Comparison of ENCODE assay signal across 8 cellular contexts in the genomic region with DNA sequence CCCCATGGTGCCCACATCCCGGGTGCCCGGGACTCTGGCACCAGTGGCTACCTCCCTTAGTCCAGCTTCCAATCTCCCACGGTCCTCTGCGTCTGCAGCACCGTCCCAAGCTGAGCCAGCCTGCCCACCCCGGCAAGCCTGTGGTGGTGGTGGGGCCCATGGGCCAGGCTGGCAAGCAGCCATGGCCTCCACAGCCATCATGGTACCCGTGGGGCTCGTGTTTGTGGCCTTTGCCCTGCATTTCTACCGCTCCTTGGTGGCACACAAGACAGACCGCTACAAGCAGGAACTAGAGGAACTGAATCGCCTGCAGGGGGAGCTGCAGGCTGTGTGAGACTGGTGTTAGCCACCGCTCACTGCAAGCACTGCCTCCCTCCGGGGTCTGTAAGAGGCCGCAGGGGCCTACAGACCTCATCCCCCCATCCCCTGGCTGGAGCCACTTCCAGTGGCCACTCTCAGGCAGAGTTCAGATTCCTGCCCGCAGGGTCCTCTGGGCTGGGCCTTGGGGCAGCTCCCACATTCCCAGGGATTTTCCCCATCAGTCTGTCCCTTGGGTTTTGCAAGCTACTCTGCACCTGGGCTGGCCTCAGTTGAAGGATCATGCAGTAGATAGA. TPM values are rescaled to one million over a fixed set of nuclear protein-coding genes. Genes with fewer than 3 reads are reported as not detected.
DNase-seq lines count a peak whose midpoint lies in the region; ATAC-seq, FAIRE-seq and TF ChIP-seq lines count a peak whose summit lies in the region.

No MANE protein-coding gene starts in this region.

- no peak overlapping the region for H2BK15ac ChIP-seq in H1 (ENCODE audit: low read length)

- H3K27ac ChIP-seq in H1 (ENCODE audit: low read depth, low read length): no peak overlapping the region
- H3K27ac ChIP-seq in suprapubic skin: no peak overlapping the region

- intact Hi-C loops in CD14-positive monocyte (cut with micrococcal nuclease): loop anchor here in 1 of 2 donors (10.0 kb wide), 1 partner anchor 141 kb away; a partner anchor contains a TSS

- H3K27ac Mint-ChIP-seq in CD14-positive monocyte: peak overlapping the region in 1 of 7 donors; percentile 2
- no peak overlapping the region for H3K27ac Mint-ChIP-seq in activated CD8-positive, alpha-beta T cell treated with anti-CD3 and anti-CD28 coated beads, Interleukin-2, amount 10 ng/mL, durations not matched to agents 7 days and 5 days
- peak overlapping the region in 1 of 10 donors; percentile 44 for H3K27ac Mint-ChIP-seq in naive thymus-derived CD8-positive, alpha-beta T cell

- H2AFZ ChIP-seq in H1 (ENCODE audit: low read length): no peak overlapping the region

- no peak overlapping the region; the same call in 1 of the 2 replicates for H4K8ac ChIP-seq in H1 (ENCODE audit: extremely low read depth, insufficient read depth, low read length)

- TF ChIP-seq CTCF in CD14-positive monocyte (IDR thresholded peaks at IDR 0.05) (peak; percentile 74), HFF-Myc (IDR thresholded peaks at IDR 0.05; ENCODE audit: low read depth, low read length, missing control alignments) (peak; percentile 88), H1 (IDR thresholded peaks at IDR 0.05; ENCODE audit: control extremely low read depth in 1 of 3, insufficient read depth in 1 of 3, low read depth in 1 of 3, low read length in 3 of 3) (peak; percentile 87 to 97 (median 96)), suprapubic skin (IDR thresholded peaks at IDR 0.05) (peak; percentile 50 to 64)

- no peaks in the 10 kb centered on the region; the same call in 1 of the 2 replicates for H3K79me1 ChIP-seq in H1 (ENCODE audit: low read depth, low read length)

- peaks cover 11% of the 10 kb centered on the region for H3K23me2 ChIP-seq in H1 (ENCODE audit: low read depth, low read length)

- ATAC-seq in activated CD8-positive, alpha-beta T cell treated with anti-CD3 and anti-CD28 coated beads, Interleukin-2, amount 10 ng/mL, durations not matched to agents 7 days and 5 days: no peak
- peak in 1 of 2 donors; percentile 15 for ATAC-seq in naive thymus-derived CD8-positive, alpha-beta T cell
- ATAC-seq in HG03039 (IDR thresholded peaks at IDR 0.05; ENCODE audit: unreplicated experiment): no peak

- H3K27me3 ChIP-seq in H1 (replicated peaks in 1 of 4; ENCODE audit: control insufficient read depth in 3 of 4, extremely low read depth in 1 of 4, insufficient read depth in 3 of 4, low read length in 3 of 4) (no peaks in the 10 kb centered on the region), suprapubic skin (no peaks in the 10 kb centered on the region)

- WGBS in H1 (ENCODE audit: extremely low coverage in 1 of 2, insufficient coverage in 1 of 2, insufficient read length in 1 of 2, insufficient replicate concordance in 2 of 2, low coverage in 1 of 2, low lambda C conversion rate in 2 of 2, missing lambda C conversion rate in 1 of 2), 2 experiments: 42% methylated on average over 15 of the region's 15 CpGs; no CpG with 5 or more reads in 1 of the 2 experiments
- 49% methylated on average over 10 of the region's 15 CpGs for WGBS in suprapubic skin

- no peaks in the 10 kb centered on the region for H3K9me3 Mint-ChIP-seq in CD14-positive monocyte
- no peaks in the 10 kb centered on the region for H3K9me3 Mint-ChIP-seq in activated CD8-positive, alpha-beta T cell treated with anti-CD3 and anti-CD28 coated beads, Interleukin-2, amount 10 ng/mL, durations not matched to agents 7 days and 5 days (ENCODE audit: insufficient read depth)
- no peaks in the 10 kb centered on the region for H3K9me3 Mint-ChIP-seq in naive thymus-derived CD8-positive, alpha-beta T cell

- H3K4me3 Mint-ChIP-seq in CD14-positive monocyte: peak overlapping the region in 1 of 2 donors; percentile 52
- no peak overlapping the region for H3K4me3 Mint-ChIP-seq in activated CD8-positive, alpha-beta T cell treated with anti-CD3 and anti-CD28 coated beads, Interleukin-2, amount 10 ng/mL, durations not matched to agents 7 days and 5 days
- peak overlapping the region in 1 of 10 donors; percentile 7 for H3K4me3 Mint-ChIP-seq in naive thymus-derived CD8-positive, alpha-beta T cell

- H2BK12ac ChIP-seq in H1 (ENCODE audit: low read depth, low read length): peak overlapping the region; percentile 64; the same call in 1 of the 2 replicates

- POLR2A ChIA-PET in activated CD8-positive, alpha-beta T cell treated with anti-CD3 and anti-CD28 coated beads, Interleukin-2, amount 10 ng/mL, durations not matched to agents 7 days and 5 days (lab: Charles Lee): interaction anchor here (0.8 to 1.7 kb wide), 3 partner anchors 120 to 227 kb away, joined by 3 to 5 read pairs (median 4); a partner anchor contains a TSS
- POLR2A ChIA-PET in H1 (lab: Charles Lee; ENCODE audit: partially characterized antibody): interaction anchor here (0.6 to 3.3 kb wide), 23 partner anchors 9 to 920 kb away, joined by 3 to 26 read pairs (median 4); a partner anchor contains a TSS
- POLR2A ChIA-PET in naive thymus-derived CD8-positive, alpha-beta T cell (lab: Charles Lee): interaction anchor here (0.5 to 2.9 kb wide), 5 partner anchors 11 to 490 kb away, joined by 3 to 10 read pairs (median 3); a partner anchor contains a TSS

- H3K4me3 ChIP-seq in HFF-Myc (replicated peaks; ENCODE audit: low read depth, low read length) (no peak overlapping the region), H1 (ENCODE audit: extremely low read depth in 1 of 4, insufficient read depth in 2 of 4, low read depth in 3 of 4, low read length in 4 of 4) (no peak overlapping the region), suprapubic skin (no peak overlapping the region)

- no peak overlapping the region for H3K4ac ChIP-seq in H1 (replicated peaks; ENCODE audit: insufficient read length, low read depth, low read length)

- H3K18ac ChIP-seq in H1 (ENCODE audit: extremely low read depth, low read length): 0 out of 2 replicates have a peak overlapping the region, but pooled peaks have one; percentile 13

- no peak overlapping the region for H2BK20ac ChIP-seq in H1 (ENCODE audit: low read length)

- H3K56ac ChIP-seq in H1 (replicated peaks; ENCODE audit: insufficient read length, low read depth, low read length): no peak overlapping the region

- TF ChIP-seq RAD21 in H1 (IDR thresholded peaks at IDR 0.05 in 1 of 2, conservative IDR thresholded peaks at IDR 0.05 in 1 of 2; ENCODE audit: low read depth in 2 of 2, low read length in 2 of 2): peak; percentile 65 to 77

- peaks cover 2 to 19% of the 10 kb centered on the region in 2 donors for H3K36me3 Mint-ChIP-seq in CD14-positive monocyte
- peaks cover 14% of the 10 kb centered on the region for H3K36me3 Mint-ChIP-seq in activated CD8-positive, alpha-beta T cell treated with anti-CD3 and anti-CD28 coated beads, Interleukin-2, amount 10 ng/mL, durations not matched to agents 7 days and 5 days (ENCODE audit: low read depth)
- no peaks in the 10 kb centered on the region for H3K36me3 Mint-ChIP-seq in naive thymus-derived CD8-positive, alpha-beta T cell

- H3K36me3 ChIP-seq in H1 (ENCODE audit: control insufficient read depth in 2 of 4, insufficient read depth in 4 of 4, low read length in 3 of 4) (no peaks in the 10 kb centered on the region), suprapubic skin (no peaks in the 10 kb centered on the region)

- peaks cover 0 to 19% (median 11%) of the 10 kb centered on the region in 4 experiments; a peak in 5 of 7 replicates for H3K4me1 ChIP-seq in H1 (replicated peaks in 1 of 4; ENCODE audit: control insufficient read depth in 3 of 4, insufficient read depth in 4 of 4, low read length in 3 of 4)
- peaks cover 55% of the 10 kb centered on the region for H3K4me1 ChIP-seq in suprapubic skin

- H2BK120ac ChIP-seq in H1 (replicated peaks; ENCODE audit: low read depth, low read length): no peak overlapping the region

- DNase-seq in CD14-positive monocyte (ENCODE audit: low spot score) (no peak), HFF-Myc (ENCODE audit: extremely low read depth, low read depth) (peak; percentile 45), NCI-H82 treated with DMSO at 0.1 percent for 48 hours (lab: John Stamatoyannopoulos, UW; ENCODE audit: unreplicated experiment) (peak; percentile 49), H1 (ENCODE audit: low read depth in 1 of 2, low spot score in 2 of 2) (peak; percentile 86 to 87), suprapubic skin (ENCODE audit: low spot score in 2 of 2) (peak in 1 of 2 donors; percentile 76)
- DNase-seq in activated CD8-positive, alpha-beta T cell treated with anti-CD3 and anti-CD28 coated beads, Interleukin-2, amount 10 ng/mL, durations not matched to agents 7 days and 5 days: peak; percentile 79
- peak; percentile 43 to 75 (median 53) for DNase-seq in naive thymus-derived CD8-positive, alpha-beta T cell

- H3K4me2 ChIP-seq in H1 (ENCODE audit: insufficient read depth in 1 of 2, low read depth in 2 of 2, low read length in 2 of 2): 0 out of 4 replicates have a peak overlapping the region, but pooled peaks of 1 of the 2 experiments have one; percentile 10

- no peak overlapping the region for H3K9ac ChIP-seq in H1 (replicated peaks in 1 of 4; ENCODE audit: extremely low read depth in 1 of 4, low read depth in 3 of 4, low read length in 3 of 4)

- TF ChIP-seq POLR2A in H1 (IDR thresholded peaks at IDR 0.05; ENCODE audit: control extremely low read depth in 1 of 2, low read depth in 2 of 2, low read length in 2 of 2) (no peak), suprapubic skin (IDR thresholded peaks at IDR 0.05) (no peak)

- H3K27me3 Mint-ChIP-seq in CD14-positive monocyte (ENCODE audit: low read depth in 3 of 3): peaks cover 0 to 3% (median 0%) of the 10 kb centered on the region in 3 donors
- no peaks in the 10 kb centered on the region for H3K27me3 Mint-ChIP-seq in activated CD8-positive, alpha-beta T cell treated with anti-CD3 and anti-CD28 coated beads, Interleukin-2, amount 10 ng/mL, durations not matched to agents 7 days and 5 days (ENCODE audit: low read depth)
- peaks cover 0 to 2% (median 0%) of the 10 kb centered on the region in 5 donors for H3K27me3 Mint-ChIP-seq in naive thymus-derived CD8-positive, alpha-beta T cell

- H3K79me2 ChIP-seq in H1 (ENCODE audit: control insufficient read depth in 1 of 2, insufficient read depth in 2 of 2, low read length in 2 of 2): peaks cover 0 to 3% of the 10 kb centered on the region in 2 experiments; a peak in 2 of 4 replicates

- no peak overlapping the region for H4K91ac ChIP-seq in H1 (replicated peaks; ENCODE audit: insufficient read length, low read length)

- no peak overlapping the region for H4K5ac ChIP-seq in H1 (ENCODE audit: insufficient read length, low read depth, low read length)

- H2AK5ac ChIP-seq in H1 (ENCODE audit: low read depth, low read length): no peak overlapping the region

- peaks cover 24% of the 10 kb centered on the region for H3K4me1 Mint-ChIP-seq in CD14-positive monocyte
- peaks cover 40% of the 10 kb centered on the region for H3K4me1 Mint-ChIP-seq in activated CD8-positive, alpha-beta T cell treated with anti-CD3 and anti-CD28 coated beads, Interleukin-2, amount 10 ng/mL, durations not matched to agents 7 days and 5 days (ENCODE audit: low read depth)
- H3K4me1 Mint-ChIP-seq in naive thymus-derived CD8-positive, alpha-beta T cell: peaks cover 14 to 38% (median 30%) of the 10 kb centered on the region in 4 donors

- TF ChIP-seq EP300 in H1 (IDR thresholded peaks at IDR 0.05; ENCODE audit: borderline replicate concordance in 1 of 2, low read depth in 2 of 2, low read length in 2 of 2) (no peak; a peak in 1 of 3 replicates), suprapubic skin (IDR thresholded peaks at IDR 0.05) (no peak)

- H3K14ac ChIP-seq in H1 (ENCODE audit: insufficient read length): no peak overlapping the region

- no peak overlapping the region for H3K23ac ChIP-seq in H1 (ENCODE audit: insufficient read length)

- CTCF ChIA-PET in activated CD8-positive, alpha-beta T cell treated with anti-CD3 and anti-CD28 coated beads, Interleukin-2, amount 10 ng/mL, durations not matched to agents 7 days and 5 days (lab: Charles Lee): interaction anchor here (0.7 to 7.1 kb wide), 17 partner anchors 13 to 348 kb away, joined by 3 to 95 read pairs (median 4); a partner anchor contains a TSS
- CTCF ChIA-PET in H1 (lab: Charles Lee; ENCODE audit: partially characterized antibody): interaction anchor here (0.6 to 4.1 kb wide), 35 partner anchors 8 to 915 kb away, joined by 3 to 39 read pairs (median 4); a partner anchor contains a TSS

- peak; percentile 19 for FAIRE-seq in H1 (lab: Jason Lieb, UNC)

- H2BK5ac ChIP-seq in H1 (ENCODE audit: low read depth, low read length): no peak overlapping the region

- H4K20me1 ChIP-seq in H1 (replicated peaks in 1 of 2; ENCODE audit: control insufficient read depth in 1 of 2, insufficient read depth in 2 of 2, low read length in 2 of 2): peaks cover 3 to 11% of the 10 kb centered on the region in 2 experiments

- H3K9me3 ChIP-seq in H1 (ENCODE audit: insufficient read depth in 2 of 2, low read depth in 1 of 2, low read length in 1 of 2): no peaks in the 10 kb centered on the region
- no peaks in the 10 kb centered on the region for H3K9me3 ChIP-seq in suprapubic skin

RNA-seq across cellular contexts. Expression of a gene that starts 3.9 kb away (rescaled TPM):
- 1 to 10 TPM in 1 of 2 donors, under 1 TPM in 1; 0.16 to 1.3 TPM for polyA plus RNA-seq in CD14-positive monocyte
- 10 to 100 TPM; 25.6 to 28.4 TPM for total RNA-seq in activated CD8-positive, alpha-beta T cell treated with anti-CD3 and anti-CD28 coated beads, Interleukin-2, amount 10 ng/mL, durations not matched to agents 7 days and 5 days
- 29.0 and 29.6 TPM in 2 replicates for total RNA-seq in H1 (2021; fragmentation: NEBNext Ultra II Directional; extraction: Animal tissue kit (Norgen Biotek cat#: 25700))
- polyA plus RNA-seq in H1 (2011; rRNA removed): 4.8 and 8.3 TPM in 2 replicates
- 3.2 TPM for polyA plus RNA-seq in H1 (2011; cell fraction: cytosol; rRNA removed)
- polyA plus RNA-seq in H1 (2011; cell fraction: nucleus; rRNA removed): 20.7 TPM
- 23.3 to 31.8 TPM (median 27.5 TPM) in 4 replicates for polyA plus RNA-seq in H1 (2012, experiment 1 of 2)
- polyA plus RNA-seq in H1 (2012, experiment 2 of 2): 13.9 TPM
- polyA plus RNA-seq in H1 (2013, experiment 1 of 2): 18.4 TPM
- polyA plus RNA-seq in H1 (2013, experiment 2 of 2): 18.0 TPM
- polyA minus RNA-seq in H1 (2011; rRNA and poly(A)+ RNA removed): 3.2 and 4.1 TPM in 2 replicates
- 8.7 TPM for polyA minus RNA-seq in H1 (2011; cell fraction: cytosol; rRNA and poly(A)+ RNA removed)
- 9.1 TPM for polyA minus RNA-seq in H1 (2011; cell fraction: nucleus; rRNA and poly(A)+ RNA removed)
- 10 to 100 TPM; 39.5 to 44.3 TPM for total RNA-seq in naive thymus-derived CD8-positive, alpha-beta T cell
- polyA plus RNA-seq in naive thymus-derived CD8-positive, alpha-beta T cell: 1 to 10 TPM in 1 of 3 donors, under 1 TPM in 2; 0.35 to 2.0 (median 0.77) TPM
- 10 to 100 TPM; 12.5 to 14.7 (median 13.7) TPM for total RNA-seq in suprapubic skin

RNA-seq across cellular contexts. Expression of a gene that starts 4.8 kb away (rescaled TPM):
- polyA plus RNA-seq in CD14-positive monocyte (10 to 100 TPM; 76.8 to 80.3 TPM), H1 (2011; rRNA removed) (24.5 and 26.8 TPM in 2 replicates)
- 10 to 100 TPM; 21.4 to 23.1 TPM for total RNA-seq in activated CD8-positive, alpha-beta T cell treated with anti-CD3 and anti-CD28 coated beads, Interleukin-2, amount 10 ng/mL, durations not matched to agents 7 days and 5 days
- total RNA-seq in H1 (2021; fragmentation: NEBNext Ultra II Directional; extraction: Animal tissue kit (Norgen Biotek cat#: 25700)): 8.7 and 10.0 TPM in 2 replicates
- 15.8 TPM for polyA plus RNA-seq in H1 (2011; cell fraction: cytosol; rRNA removed)
- polyA plus RNA-seq in H1 (2011; cell fraction: nucleus; rRNA removed): 15.7 TPM
- polyA plus RNA-seq in H1 (2012, experiment 1 of 2): 6.0 to 11.3 TPM (median 9.0 TPM) in 4 replicates
- polyA plus RNA-seq in H1 (2012, experiment 2 of 2): 10.6 TPM
- 10.8 TPM for polyA plus RNA-seq in H1 (2013, experiment 1 of 2)
- 13.1 TPM for polyA plus RNA-seq in H1 (2013, experiment 2 of 2)
- polyA minus RNA-seq in H1 (2011; rRNA and poly(A)+ RNA removed): 11.8 and 13.4 TPM in 2 replicates
- 6.5 TPM for polyA minus RNA-seq in H1 (2011; cell fraction: cytosol; rRNA and poly(A)+ RNA removed)
- polyA minus RNA-seq in H1 (2011; cell fraction: nucleus; rRNA and poly(A)+ RNA removed): 8.5 TPM
- 10 to 100 TPM; 18.6 to 20.8 TPM for total RNA-seq in naive thymus-derived CD8-positive, alpha-beta T cell
- 10 to 100 TPM; 15.2 to 16.0 (median 15.5) TPM for polyA plus RNA-seq in naive thymus-derived CD8-positive, alpha-beta T cell
- total RNA-seq in suprapubic skin: 10 to 100 TPM; 25.7 to 41.0 (median 32.7) TPM

RNA-seq across cellular contexts. Expression of a gene that starts 30.2 kb away (rescaled TPM):
- polyA plus RNA-seq in CD14-positive monocyte (under 1 TPM in 1 of 2 donors, not detected in 1; 0.14 TPM), H1 (2011; rRNA removed) (47.2 and 77.3 TPM in 2 replicates)
- 10 to 100 TPM; 22.7 to 23.1 TPM for total RNA-seq in activated CD8-positive, alpha-beta T cell treated with anti-CD3 and anti-CD28 coated beads, Interleukin-2, amount 10 ng/mL, durations not matched to agents 7 days and 5 days
- total RNA-seq in H1 (2021; fragmentation: NEBNext Ultra II Directional; extraction: Animal tissue kit (Norgen Biotek cat#: 25700)): 72.2 and 74.8 TPM in 2 replicates
- polyA plus RNA-seq in H1 (2011; cell fraction: cytosol; rRNA removed): 36.7 TPM
- polyA plus RNA-seq in H1 (2011; cell fraction: nucleus; rRNA removed): 70.9 TPM
- polyA plus RNA-seq in H1 (2012, experiment 1 of 2): 35.8 to 54.6 TPM (median 48.7 TPM) in 4 replicates
- 41.4 TPM for polyA plus RNA-seq in H1 (2012, experiment 2 of 2)
- 42.8 TPM for polyA plus RNA-seq in H1 (2013, experiment 1 of 2)
- polyA plus RNA-seq in H1 (2013, experiment 2 of 2): 45.1 TPM
- polyA minus RNA-seq in H1 (2011; rRNA and poly(A)+ RNA removed): 9.9 and 13.9 TPM in 2 replicates
- polyA minus RNA-seq in H1 (2011; cell fraction: cytosol; rRNA and poly(A)+ RNA removed): 46.6 TPM
- 25.4 TPM for polyA minus RNA-seq in H1 (2011; cell fraction: nucleus; rRNA and poly(A)+ RNA removed)
- total RNA-seq in naive thymus-derived CD8-positive, alpha-beta T cell: 10 to 100 TPM; 13.1 to 16.8 TPM
- under 1 TPM; 0.06 to 0.29 (median 0.16) TPM for polyA plus RNA-seq in naive thymus-derived CD8-positive, alpha-beta T cell
- total RNA-seq in suprapubic skin: 10 to 100 TPM; 21.7 to 28.7 (median 24.5) TPM

RNA-seq across cellular contexts. Expression of a gene that starts 31.4 kb away (rescaled TPM):
- polyA plus RNA-seq in CD14-positive monocyte (1 to 10 TPM in 1 of 2 donors, under 1 TPM in 1; 0.89 to 4.3 TPM), H1 (2011; rRNA removed) (6.6 and 9.8 TPM in 2 replicates)
- total RNA-seq in activated CD8-positive, alpha-beta T cell treated with anti-CD3 and anti-CD28 coated beads, Interleukin-2, amount 10 ng/mL, durations not matched to agents 7 days and 5 days: 1 to 10 TPM; 6.3 to 7.8 TPM
- total RNA-seq in H1 (2021; fragmentation: NEBNext Ultra II Directional; extraction: Animal tissue kit (Norgen Biotek cat#: 25700)): 2.9 and 3.1 TPM in 2 replicates
- polyA plus RNA-seq in H1 (2011; cell fraction: cytosol; rRNA removed): 5.6 TPM
- polyA plus RNA-seq in H1 (2011; cell fraction: nucleus; rRNA removed): 9.9 TPM
- 1.2 to 4.1 TPM (median 3.8 TPM) in 4 replicates for polyA plus RNA-seq in H1 (2012, experiment 1 of 2)
- 5.2 TPM for polyA plus RNA-seq in H1 (2012, experiment 2 of 2)
- 2.6 TPM for polyA plus RNA-seq in H1 (2013, experiment 1 of 2)
- 2.5 TPM for polyA plus RNA-seq in H1 (2013, experiment 2 of 2)
- polyA minus RNA-seq in H1 (2011; rRNA and poly(A)+ RNA removed): 2.3 and 2.9 TPM in 2 replicates
- polyA minus RNA-seq in H1 (2011; cell fraction: cytosol; rRNA and poly(A)+ RNA removed): 1.7 TPM
- polyA minus RNA-seq in H1 (2011; cell fraction: nucleus; rRNA and poly(A)+ RNA removed): 2.2 TPM
- total RNA-seq in naive thymus-derived CD8-positive, alpha-beta T cell: 1 to 10 TPM; 1.2 to 1.9 TPM
- polyA plus RNA-seq in naive thymus-derived CD8-positive, alpha-beta T cell: under 1 TPM in 2 of 3 donors, not detected in 1; 0.07 to 0.08 TPM
- total RNA-seq in suprapubic skin: 10 to 100 TPM; 13.2 to 20.8 (median 16.0) TPM

RNA-seq across cellular contexts. Expression of a gene that starts 56.8 kb away (rescaled TPM):
- polyA plus RNA-seq in CD14-positive monocyte (not detected), H1 (2011; rRNA removed) (8.9 and 14.6 TPM in 2 replicates)
- 1 to 10 TPM; 1.7 to 2.2 TPM for total RNA-seq in activated CD8-positive, alpha-beta T cell treated with anti-CD3 and anti-CD28 coated beads, Interleukin-2, amount 10 ng/mL, durations not matched to agents 7 days and 5 days
- 18.0 and 20.2 TPM in 2 replicates for total RNA-seq in H1 (2021; fragmentation: NEBNext Ultra II Directional; extraction: Animal tissue kit (Norgen Biotek cat#: 25700))
- polyA plus RNA-seq in H1 (2011; cell fraction: cytosol; rRNA removed): 11.0 TPM
- polyA plus RNA-seq in H1 (2011; cell fraction: nucleus; rRNA removed): 35.1 TPM
- polyA plus RNA-seq in H1 (2012, experiment 1 of 2): 10.7 to 16.1 TPM (median 14.3 TPM) in 4 replicates
- polyA plus RNA-seq in H1 (2012, experiment 2 of 2): 5.6 TPM
- 10.6 TPM for polyA plus RNA-seq in H1 (2013, experiment 1 of 2)
- 11.2 TPM for polyA plus RNA-seq in H1 (2013, experiment 2 of 2)
- polyA minus RNA-seq in H1 (2011; rRNA and poly(A)+ RNA removed): 10.7 and 12.1 TPM in 2 replicates
- polyA minus RNA-seq in H1 (2011; cell fraction: cytosol; rRNA and poly(A)+ RNA removed): 9.2 TPM
- polyA minus RNA-seq in H1 (2011; cell fraction: nucleus; rRNA and poly(A)+ RNA removed): 11.6 TPM
- total RNA-seq in naive thymus-derived CD8-positive, alpha-beta T cell: 1 to 10 TPM; 2.9 to 3.9 TPM
- polyA plus RNA-seq in naive thymus-derived CD8-positive, alpha-beta T cell: under 1 TPM in 2 of 3 donors, not detected in 1; 0.07 to 0.49 TPM
- 1 to 10 TPM in 2 of 4 donors, under 1 TPM in 2; 0.55 to 3.5 (median 2.0) TPM for total RNA-seq in suprapubic skin
